In the genomic region with DNA sequence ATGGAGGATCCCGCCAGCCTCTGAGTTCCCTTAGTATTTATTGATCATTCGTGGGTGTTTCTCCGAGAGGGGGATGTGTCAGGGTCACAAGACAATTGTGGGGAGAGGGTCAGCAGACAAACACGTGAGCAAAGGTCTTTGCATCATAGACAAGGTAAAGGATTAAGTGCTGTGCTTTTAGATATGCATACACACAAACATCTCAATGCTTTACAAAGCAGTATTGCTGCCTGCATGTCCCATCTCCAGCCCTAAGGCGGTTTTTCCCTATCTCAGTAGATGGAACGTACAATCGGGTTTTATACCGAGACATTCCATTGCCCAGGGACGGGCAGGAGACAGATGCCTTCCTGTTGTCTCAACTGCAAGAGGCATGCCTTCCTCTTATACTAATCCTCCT, we compare ENCODE assay signal across 6 cellular contexts. TPM values are rescaled to one million over a fixed set of nuclear protein-coding genes. Genes with fewer than 3 reads are reported as not detected.
"Had no signal": no experiment of that assay in that cellular context is flagged by ENCODE, and none has a peak within 500 bp of the region (broad histone marks: within the 10 kb centered on the region; RNA-seq: fewer than 3 reads in every experiment).

No MANE protein-coding gene starts in this region.

RNA-seq across cellular contexts. Expression of a gene that starts 59.1 kb away (rescaled TPM):
- total RNA-seq: GM23248, H7, H9, HFFc6 had no signal
- polyA plus RNA-seq: GM23248, GM23338, H1 had no signal
